In the genomic region with DNA sequence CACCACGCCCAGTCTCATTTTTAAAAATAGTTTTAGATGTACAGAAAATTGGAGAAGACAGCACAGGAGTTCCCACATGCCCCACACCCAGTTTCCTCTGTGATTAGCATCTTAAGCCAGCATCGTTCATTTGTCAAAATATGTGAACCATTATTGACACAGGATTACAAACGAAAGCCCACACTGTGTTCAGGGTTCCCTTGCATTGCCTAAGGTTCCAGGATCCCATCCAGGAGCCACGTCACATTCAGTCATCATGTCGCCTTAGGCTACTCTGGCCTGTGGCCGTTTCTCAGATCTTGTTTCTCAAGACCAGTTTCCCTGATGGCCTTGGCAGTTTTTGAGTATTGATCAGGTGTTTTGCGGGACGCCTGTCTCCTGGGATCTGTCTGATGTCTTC, we compare ENCODE assay signal across 10 cellular contexts. TPM values are rescaled to one million over a fixed set of nuclear protein-coding genes. Genes with fewer than 3 reads are reported as not detected.
DNase-seq lines count a peak whose midpoint lies in the region; ATAC-seq and TF ChIP-seq lines count a peak whose summit lies in the region.
"Had no signal": no experiment of that assay in that cellular context is flagged by ENCODE, and none has a peak within 500 bp of the region (broad histone marks: within the 10 kb centered on the region; RNA-seq: fewer than 3 reads in every experiment).

No MANE protein-coding gene starts in this region.

- H3K27ac Mint-ChIP-seq in CD8-positive, alpha-beta T cell = peak overlapping the region; percentile 52
- H3K27ac Mint-ChIP-seq in activated CD4-positive, alpha-beta T cell treated with anti-CD3 and anti-CD28 coated beads, Interleukin-2, amount 10 ng/mL, durations not matched to agents 24 days and 14 days = no peak overlapping the region

- H4K91ac ChIP-seq in trophoblast cell (ENCODE audit: low read depth, low read length) = no peak overlapping the region

- peaks cover 33% of the 10 kb centered on the region for H3K4me1 ChIP-seq in CD8-positive, alpha-beta T cell (ENCODE audit: insufficient read depth, low read length)
- H3K4me1 ChIP-seq in PC-3 (ENCODE audit: insufficient read depth, low read length) = peaks cover 21% of the 10 kb centered on the region
- peaks cover 0 to 2% of the 10 kb centered on the region in 2 experiments for H3K4me1 ChIP-seq in trophoblast cell (ENCODE audit: control insufficient read depth in 1 of 2, insufficient read depth in 2 of 2, low read length in 2 of 2)

- H3K4me3 Mint-ChIP-seq in CD8-positive, alpha-beta T cell = no peak overlapping the region
- H3K4me3 Mint-ChIP-seq in activated CD4-positive, alpha-beta T cell treated with anti-CD3 and anti-CD28 coated beads, Interleukin-2, amount 10 ng/mL, durations not matched to agents 24 days and 14 days = no peak overlapping the region

- H4K8ac ChIP-seq in trophoblast cell (ENCODE audit: low read depth, low read length) = no peak overlapping the region

- H4K12ac ChIP-seq in trophoblast cell (ENCODE audit: low read depth, low read length) = no peak overlapping the region

- no peak overlapping the region for H3K18ac ChIP-seq in trophoblast cell (ENCODE audit: low read length)

- POLR2A ChIA-PET in CD8-positive, alpha-beta T cell (lab: Charles Lee) = interaction anchor here (0.6 to 2.0 kb wide), 2 partner anchors 18 kb away, joined by 3 to 9 read pairs; no protein-coding TSS in a partner anchor
- POLR2A ChIA-PET in PC-3 (lab: Charles Lee; ENCODE audit: unreplicated experiment) = no interaction called here

- no peaks in the 10 kb centered on the region for H3K9me3 ChIP-seq in CD8-positive, alpha-beta T cell (ENCODE audit: low read length)
- H3K9me3 ChIP-seq in PC-3 (ENCODE audit: low read length) (no peaks in the 10 kb centered on the region), trophoblast cell (ENCODE audit: insufficient read depth, low read depth, low read length) (no peaks in the 10 kb centered on the region)

- H3K4me2 ChIP-seq in PC-3 (ENCODE audit: low read length) (peak overlapping the region; percentile 72), trophoblast cell (ENCODE audit: low read length) (no peak overlapping the region)

- no peak overlapping the region for H3K4ac ChIP-seq in trophoblast cell (ENCODE audit: low read depth, low read length)

- no peaks in the 10 kb centered on the region for H3K27me3 Mint-ChIP-seq in CD8-positive, alpha-beta T cell (ENCODE audit: low read depth)
- no peaks in the 10 kb centered on the region for H3K27me3 Mint-ChIP-seq in activated CD4-positive, alpha-beta T cell treated with anti-CD3 and anti-CD28 coated beads, Interleukin-2, amount 10 ng/mL, durations not matched to agents 24 days and 14 days

- no peaks in the 10 kb centered on the region for H4K20me1 ChIP-seq in PC-3 (ENCODE audit: low read length)

- DNase-seq in CD8-positive, alpha-beta T cell = no peak
- DNase-seq in PC-3 (peak; percentile 99), epithelial cell of esophagus (ENCODE audit: low read depth) (peak; percentile 89), trophoblast cell (peak; percentile 98 to 100), posterior cingulate gyrus (no peak), retina (no peak), GM10266 (ENCODE audit: extremely low spot score) (no peak)
- DNase-seq in activated CD4-positive, alpha-beta T cell treated with anti-CD3 and anti-CD28 coated beads, Interleukin-2, amount 10 ng/mL, durations not matched to agents 24 days and 14 days = no peak
- DNase-seq: MV-4-11 had no signal

- H3K36me3 Mint-ChIP-seq in CD8-positive, alpha-beta T cell = no peaks in the 10 kb centered on the region
- H3K36me3 Mint-ChIP-seq in activated CD4-positive, alpha-beta T cell treated with anti-CD3 and anti-CD28 coated beads, Interleukin-2, amount 10 ng/mL, durations not matched to agents 24 days and 14 days (ENCODE audit: low read depth) = peaks cover 12% of the 10 kb centered on the region

- no peak overlapping the region for H2AK5ac ChIP-seq in trophoblast cell (ENCODE audit: low read length)

- H3K79me2 ChIP-seq in PC-3 (ENCODE audit: low read length) (no peaks in the 10 kb centered on the region), trophoblast cell (ENCODE audit: control insufficient read depth, insufficient read depth, low read length, poor library complexity) (no peaks in the 10 kb centered on the region)

- peaks cover 27% of the 10 kb centered on the region for H3K4me1 Mint-ChIP-seq in CD8-positive, alpha-beta T cell (ENCODE audit: low read depth)
- H3K4me1 Mint-ChIP-seq in activated CD4-positive, alpha-beta T cell treated with anti-CD3 and anti-CD28 coated beads, Interleukin-2, amount 10 ng/mL, durations not matched to agents 24 days and 14 days = peaks cover 24% of the 10 kb centered on the region

- no peak overlapping the region for H3K27ac ChIP-seq in CD8-positive, alpha-beta T cell (ENCODE audit: low read depth, low read length)
- H3K27ac ChIP-seq in PC-3 (ENCODE audit: low read length) = peak overlapping the region; percentile 99
- H3K27ac ChIP-seq in trophoblast cell (ENCODE audit: low read depth, low read length) = no peak overlapping the region
- H3K27ac ChIP-seq: VCaP had no signal

- H3K79me1 ChIP-seq in trophoblast cell (ENCODE audit: low read length) = peaks cover 7% of the 10 kb centered on the region

- H3K14ac ChIP-seq in trophoblast cell (ENCODE audit: low read length) = no peak overlapping the region

- ATAC-seq in CD8-positive, alpha-beta T cell = no peak
- ATAC-seq in PC-3 = peak; percentile 82

- CTCF ChIA-PET in CD8-positive, alpha-beta T cell (lab: Charles Lee) = interaction anchor here (0.9 to 2.7 kb wide), 4 partner anchors 14 to 77 kb away, joined by 3 to 15 read pairs (median 3); no protein-coding TSS in a partner anchor
- CTCF ChIA-PET in PC-3 (lab: Charles Lee) = no interaction called here

- no peaks in the 10 kb centered on the region for H3K9me2 ChIP-seq in PC-3 (replicated peaks; ENCODE audit: low read length)

- H3K23ac ChIP-seq in trophoblast cell (ENCODE audit: low read length) = no peak overlapping the region

- no peak overlapping the region for H2BK120ac ChIP-seq in trophoblast cell (ENCODE audit: insufficient read depth, low read length, poor library complexity)

- no peaks in the 10 kb centered on the region for H3K27me3 ChIP-seq in CD8-positive, alpha-beta T cell (ENCODE audit: insufficient read depth, low read length)
- H3K27me3 ChIP-seq in PC-3 (ENCODE audit: low read length) (no peaks in the 10 kb centered on the region), trophoblast cell (ENCODE audit: insufficient read depth, low read length) (no peaks in the 10 kb centered on the region)

- no peak for TF ChIP-seq CTCF in CD8-positive, alpha-beta T cell (IDR thresholded peaks at IDR 0.05)
- no peak for TF ChIP-seq CTCF in PC-3 (conservative IDR thresholded peaks at IDR 0.05; ENCODE audit: low read depth, low read length)
- TF ChIP-seq CTCF in epithelial cell of esophagus (IDR thresholded peaks at IDR 0.05; ENCODE audit: insufficient read depth, low read depth, low read length, missing control alignments) = no peak
- TF ChIP-seq CTCF in GM10266 (IDR thresholded peaks at IDR 0.05; ENCODE audit: control insufficient read depth, insufficient read depth, low read depth, missing control alignments) = no peak

- H2BK12ac ChIP-seq in trophoblast cell (ENCODE audit: low read length) = no peak overlapping the region

- H3F3A ChIP-seq in PC-3 (ENCODE audit: low read length, unreplicated experiment) = peaks cover 6% of the 10 kb centered on the region

- no peak overlapping the region for H2BK5ac ChIP-seq in trophoblast cell (ENCODE audit: low read depth, low read length, poor library complexity)

- H3K36me3 ChIP-seq in CD8-positive, alpha-beta T cell (ENCODE audit: insufficient read depth, low read length) = no peaks in the 10 kb centered on the region
- H3K36me3 ChIP-seq in PC-3 (ENCODE audit: low read depth, low read length) = no peaks in the 10 kb centered on the region
- H3K36me3 ChIP-seq in trophoblast cell (ENCODE audit: control insufficient read depth in 1 of 2, insufficient read depth in 2 of 2, low read length in 2 of 2) = no peaks in the 10 kb centered on the region

- peak overlapping the region; percentile 84 for H3K9ac ChIP-seq in PC-3 (ENCODE audit: low read length)
- H3K9ac ChIP-seq in trophoblast cell (ENCODE audit: low read length) = no peak overlapping the region

- BruUV-seq in PC-3 (replicated peaks; lab: Mats Ljungman, UMichigan) = no TSS peak

- H3K9me3 Mint-ChIP-seq in CD8-positive, alpha-beta T cell = no peaks in the 10 kb centered on the region
- H3K9me3 Mint-ChIP-seq in activated CD4-positive, alpha-beta T cell treated with anti-CD3 and anti-CD28 coated beads, Interleukin-2, amount 10 ng/mL, durations not matched to agents 24 days and 14 days = no peaks in the 10 kb centered on the region

- intact Hi-C loops in CD8-positive, alpha-beta T cell (cut with DNase I, micrococcal nuclease) = loop anchor here (2.0 to 5.0 kb wide), 2 partner anchors 31 to 35 kb away; a partner anchor contains a TSS
- intact Hi-C loops in PC-3 (cut with micrococcal nuclease) (loop anchor here (1.0 kb wide), 1 partner anchor 30 kb away; no protein-coding TSS in a partner anchor), posterior cingulate gyrus (cut with DNase I) (no loop called here)
- intact Hi-C loops in activated CD4-positive, alpha-beta T cell treated with anti-CD3 and anti-CD28 coated beads, Interleukin-2, amount 10 ng/mL, durations not matched to agents 24 days and 14 days (cut with micrococcal nuclease) = no loop called here

- no CpG with 5 or more reads among the region's 8 CpGs for WGBS in trophoblast cell (ENCODE audit: extremely low coverage, insufficient coverage, insufficient read length)

- H2AFZ ChIP-seq in PC-3 (ENCODE audit: low read length) = no peak overlapping the region
- no peak overlapping the region for H2AFZ ChIP-seq in trophoblast cell (ENCODE audit: insufficient read depth, low read length, poor library complexity)

- no peak overlapping the region for H3K4me3 ChIP-seq in CD8-positive, alpha-beta T cell (ENCODE audit: low read depth, low read length)
- H3K4me3 ChIP-seq in PC-3 (ENCODE audit: low read length) (no peak overlapping the region), epithelial cell of esophagus (ENCODE audit: low read length) (no peak overlapping the region), trophoblast cell (ENCODE audit: low read depth, low read length) (no peak overlapping the region)

RNA-seq across cellular contexts. Expression of a gene that starts 34.7 kb away (rescaled TPM):
- total RNA-seq in CD8-positive, alpha-beta T cell = 100 to 1,000 TPM in 1 of 2 experiments, 10 to 100 TPM in 1; 82.6 to 100 TPM
- total RNA-seq in PC-3 (2014; rRNA removed) = 0.29 and 1.3 TPM in 2 replicates
- polyA plus RNA-seq in trophoblast cell (2013) = 239 and 247 TPM in 2 replicates
- total RNA-seq in activated CD4-positive, alpha-beta T cell treated with anti-CD3 and anti-CD28 coated beads, Interleukin-2, amount 10 ng/mL, durations not matched to agents 24 days and 14 days = 145 TPM in 2 replicates

Comparison
In these comparisons a context has a peak if more than half of its experiments do, and no peak if none do; other contexts are left out.
1. DNase-seq: peak in PC-3 (single experiment), epithelial cell of esophagus (single experiment) and trophoblast cell (2 of 2); none in CD8-positive, alpha-beta T cell (0 of 7), posterior cingulate gyrus (0 of 10), retina (single experiment), GM10266 (single experiment) and activated CD4-positive, alpha-beta T cell treated with anti-CD3 and anti-CD28 coated beads, Interleukin-2, amount 10 ng/mL, durations not matched to agents 24 days and 14 days (single experiment).
2. RNA of a gene that starts 34.7 kb away (total RNA-seq): 145 TPM in activated CD4-positive, alpha-beta T cell treated with anti-CD3 and anti-CD28 coated beads, Interleukin-2, amount 10 ng/mL, durations not matched to agents 24 days and 14 days and 82.6 to 100 TPM in CD8-positive, alpha-beta T cell; 0.29 to 1.3 TPM in PC-3; every median in the first group is over 10 times any median in the second.
3. intact Hi-C loops: an anchor here in CD8-positive, alpha-beta T cell (2.0 to 5.0 kb wide) and PC-3 (1.0 kb wide); none called in posterior cingulate gyrus and activated CD4-positive, alpha-beta T cell treated with anti-CD3 and anti-CD28 coated beads, Interleukin-2, amount 10 ng/mL, durations not matched to agents 24 days and 14 days.